26 cellular contexts compared by ENCODE assay signal in the genomic region with DNA sequence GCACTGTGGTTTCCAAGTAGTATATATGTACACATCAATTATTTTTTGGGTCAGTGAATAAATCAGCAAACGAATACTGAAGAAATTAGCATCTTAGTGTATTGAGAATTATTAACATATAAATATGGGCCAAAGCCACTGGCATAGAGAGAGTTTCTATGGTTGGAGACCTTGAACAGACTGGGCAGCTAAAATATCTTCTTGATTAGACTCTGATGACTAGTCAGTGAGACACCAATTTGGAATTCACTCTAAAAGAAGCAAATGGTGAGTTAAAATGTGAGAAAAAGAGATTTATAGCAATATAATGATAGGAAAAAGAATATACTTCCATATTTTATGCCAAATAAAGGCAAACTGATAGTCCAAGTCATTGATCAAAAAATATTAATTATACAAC.
A peak's percentile ranks its signal among the peaks of the same experiment; 100 is the strongest.
DNase-seq lines count a peak whose midpoint lies in the region; FAIRE-seq and TF ChIP-seq lines count a peak whose summit lies in the region.
"Had no signal": no experiment of that assay in that cellular context is flagged by ENCODE, and none has a peak within 500 bp of the region (broad histone marks: within the 10 kb centered on the region; RNA-seq: fewer than 3 reads in every experiment).

No MANE protein-coding gene starts in this region.

- 61% methylated on average over 1 of the region's 1 CpG for WGBS in suprapubic skin

- H3K4me3 ChIP-seq in foreskin fibroblast (ENCODE audit: low read depth in 1 of 2, low read length in 2 of 2) (no peak overlapping the region), suprapubic skin (no peak overlapping the region)
- H3K4me3 ChIP-seq: BLaER1, lower lobe of right lung, neural progenitor cell, sigmoid colon had no signal

- H3K9me3 ChIP-seq in suprapubic skin = peaks cover 7% of the 10 kb centered on the region
- H3K9me3 ChIP-seq: lower lobe of right lung, sigmoid colon had no signal

- H3K4me1 ChIP-seq in suprapubic skin = no peaks in the 10 kb centered on the region
- H3K4me1 ChIP-seq: BLaER1, lower lobe of right lung, neural progenitor cell, sigmoid colon had no signal

- TF ChIP-seq CTCF in foreskin fibroblast (IDR thresholded peaks at IDR 0.05; ENCODE audit: low read depth, low read length) = no peak
- no peak for TF ChIP-seq CTCF in suprapubic skin (IDR thresholded peaks at IDR 0.05)

- DNase-seq in AG08395 (ENCODE audit: low spot score) (peak; percentile 40), HT1080 (ENCODE audit: low read depth) (peak; percentile 26), astrocyte of the hippocampus (ENCODE audit: low read depth, low spot score) (peak; percentile 39), foreskin fibroblast (peak; percentile 16 to 62), retina (no peak), NCI-H1092 (lab: John Stamatoyannopoulos, UW) (no peak), GM19239 (ENCODE audit: insufficient read length, low spot score) (no peak), suprapubic skin (ENCODE audit: low spot score in 2 of 2) (no peak)
- DNase-seq: activated CD4-positive, alpha-beta T cell treated with anti-CD3 and anti-CD28 coated beads, Interleukin-2, amount 50 U/mL, for 1 hour; activated naive CD4-positive, alpha-beta T cell treated with anti-CD3 and anti-CD28 coated beads, Interleukin-2, amount 50 U/mL, for 16 hours; COR-L47; DMS79; effector CD4-positive, alpha-beta T cell; lower lobe of right lung; MM.1S; NCI-H1417 treated with DMSO at 0.1 percent for 48 hours; NCI-H2081 treated with DMSO at 0.1 percent for 48 hours; OCI-M1; SHP77; sigmoid colon; T-helper 9 cell had no signal

- H3K36me3 ChIP-seq in suprapubic skin = no peaks in the 10 kb centered on the region
- H3K36me3 ChIP-seq: BLaER1, lower lobe of right lung, neural progenitor cell, sigmoid colon had no signal

- no peaks in the 10 kb centered on the region for H3K27me3 ChIP-seq in suprapubic skin
- H3K27me3 ChIP-seq: BLaER1, neural progenitor cell, sigmoid colon had no signal

- FAIRE-seq in GM19239 (lab: Jason Lieb, UNC) = no peak
- FAIRE-seq: A204.1, GM12892, keratinocyte had no signal

- no peak for TF ChIP-seq EP300 in suprapubic skin (IDR thresholded peaks at IDR 0.05)

- H3K27ac ChIP-seq in suprapubic skin = no peak overlapping the region
- H3K27ac ChIP-seq: BLaER1, lower lobe of right lung, neural progenitor cell, sigmoid colon had no signal

- no peak for TF ChIP-seq POLR2A in suprapubic skin (IDR thresholded peaks at IDR 0.05)

Comparison
In these comparisons a context has a peak if more than half of its experiments do, and no peak if none do; other contexts are left out.
1. DNase-seq: peak in AG08395 (single experiment), HT1080 (single experiment), astrocyte of the hippocampus (single experiment) and foreskin fibroblast (2 of 2); none in retina (single experiment), NCI-H1092 (single experiment), GM19239 (single experiment) and suprapubic skin (0 of 2).